15 cellular contexts compared by ENCODE assay signal in genomic region chr16:89445166-89445565, GRCh38. TPM values are rescaled to one million over a fixed set of nuclear protein-coding genes. Genes with fewer than 3 reads are reported as not detected.
A peak's percentile ranks its signal among the peaks of the same experiment; 100 is the strongest.
DNase-seq lines count a peak whose midpoint lies in the region; ATAC-seq and TF ChIP-seq lines count a peak whose summit lies in the region.
"Had no signal": no experiment of that assay in that cellular context is flagged by ENCODE, and none has a peak within 500 bp of the region (broad histone marks: within the 10 kb centered on the region; RNA-seq: fewer than 3 reads in every experiment).

No MANE protein-coding gene starts in this region.

- intact Hi-C loops in activated CD8-positive, alpha-beta T cell treated with anti-CD3 and anti-CD28 coated beads for 36 hours (cut with micrococcal nuclease): no loop called here

- H3K27ac Mint-ChIP-seq in GM23338: 0 out of 2 replicates have a peak overlapping the region, but pooled peaks have one; percentile 20
- H3K27ac Mint-ChIP-seq in activated CD8-positive, alpha-beta T cell treated with anti-CD3 and anti-CD28 coated beads for 36 hours: peak overlapping the region; percentile 61
- peak overlapping the region in 2 of 6 donors; percentile 59 to 66 for H3K27ac Mint-ChIP-seq in naive B cell

- no peak overlapping the region for H3K4me3 Mint-ChIP-seq in GM23338
- H3K4me3 Mint-ChIP-seq in activated CD8-positive, alpha-beta T cell treated with anti-CD3 and anti-CD28 coated beads for 36 hours: no peak overlapping the region
- peak overlapping the region in 6 of 8 donors; percentile 13 to 72 (median 52) for H3K4me3 Mint-ChIP-seq in naive B cell

- no peak overlapping the region for H2AFZ ChIP-seq in GM23338

- POLR2A ChIA-PET in activated CD8-positive, alpha-beta T cell treated with anti-CD3 and anti-CD28 coated beads for 36 hours (lab: Charles Lee): interaction anchor here (1.0 to 3.6 kb wide), 5 partner anchors 10 to 36 kb away, joined by 3 to 15 read pairs (median 4); no protein-coding TSS in a partner anchor

- H3K4me1 Mint-ChIP-seq in GM23338 (peaks cover 73% of the 10 kb centered on the region), naive B cell (peaks cover 66 to 95% (median 87%) of the 10 kb centered on the region in 3 donors)
- H3K4me1 Mint-ChIP-seq in activated CD8-positive, alpha-beta T cell treated with anti-CD3 and anti-CD28 coated beads for 36 hours (ENCODE audit: low read depth): peaks cover 89% of the 10 kb centered on the region

- peaks cover 16% of the 10 kb centered on the region; the same call in 1 of the 2 replicates for H3F3A ChIP-seq in GM23338 (replicated peaks; ENCODE audit: low read depth)

- H4K20me1 ChIP-seq in BLaER1 treated with 17β-estradiol and CSF1 and Interleukin-3, amounts not matched to agents 10 nM and 100 nM: peaks cover 100% of the 10 kb centered on the region in 11 experiments
- peaks cover 86% of the 10 kb centered on the region for H4K20me1 ChIP-seq in GM23338 (replicated peaks; ENCODE audit: insufficient read depth)

- H3K36me3 Mint-ChIP-seq in GM23338 (ENCODE audit: low read depth): peaks cover 3% of the 10 kb centered on the region; the same call in 1 of the 3 replicates
- H3K36me3 Mint-ChIP-seq in activated CD8-positive, alpha-beta T cell treated with anti-CD3 and anti-CD28 coated beads for 36 hours (ENCODE audit: low read depth): peaks cover 13% of the 10 kb centered on the region
- peaks cover 0 to 4% of the 10 kb centered on the region in 2 donors for H3K36me3 Mint-ChIP-seq in naive B cell

- H3K4me1 ChIP-seq in BLaER1 treated with 17β-estradiol and CSF1 and Interleukin-3, amounts not matched to agents 10 nM and 100 nM: peaks cover 97 to 100% (median 100%) of the 10 kb centered on the region in 10 experiments
- peaks cover 73% of the 10 kb centered on the region for H3K4me1 ChIP-seq in GM23338 (ENCODE audit: insufficient read depth)

- H3K79me2 ChIP-seq in GM23338 (replicated peaks; ENCODE audit: insufficient read depth): peaks cover 100% of the 10 kb centered on the region

- ATAC-seq in GM23338: no peak
- ATAC-seq in activated CD8-positive, alpha-beta T cell treated with anti-CD3 and anti-CD28 coated beads for 36 hours: no peak
- ATAC-seq in naive B cell (ENCODE audit: low read depth in 2 of 2): no peak
- ATAC-seq: activated naive CD4-positive, alpha-beta T cell treated with anti-CD3 and anti-CD28 coated beads, Interleukin-2, amount 50 U/mL, for 72 hours had no signal

- H3K4me3 ChIP-seq in BLaER1 treated with 17β-estradiol and CSF1 and Interleukin-3, amounts not matched to agents 10 nM and 100 nM: peak overlapping the region in 1 of 10 experiments; percentile 38; a peak in 1 of 20 replicates
- no peak overlapping the region for H3K4me3 ChIP-seq in GM23338
- H3K4me3 ChIP-seq: left ventricle myocardium inferior, sigmoid colon had no signal

- peak overlapping the region; percentile 76 to 98 (median 90) for H3K4me2 ChIP-seq in BLaER1 treated with 17β-estradiol and CSF1 and Interleukin-3, amounts not matched to agents 10 nM and 100 nM
- H3K4me2 ChIP-seq in GM23338: peak overlapping the region; percentile 57

- H3K27ac ChIP-seq in BLaER1 treated with 17β-estradiol and CSF1 and Interleukin-3, amounts not matched to agents 10 nM and 100 nM: peak overlapping the region in 6 of 11 experiments; percentile 9 to 46 (median 36); a peak in 7 of 22 replicates
- peak overlapping the region; percentile 79 for H3K27ac ChIP-seq in GM23338 (ENCODE audit: low read depth)

- peaks cover 16% of the 10 kb centered on the region for H3K27me3 Mint-ChIP-seq in GM23338 (ENCODE audit: insufficient read depth, low read depth, poor library complexity)
- H3K27me3 Mint-ChIP-seq in activated CD8-positive, alpha-beta T cell treated with anti-CD3 and anti-CD28 coated beads for 36 hours: no peaks in the 10 kb centered on the region
- H3K27me3 Mint-ChIP-seq in naive B cell: peaks cover 0 to 5% (median 0%) of the 10 kb centered on the region in 3 donors

- CTCF ChIA-PET in activated CD8-positive, alpha-beta T cell treated with anti-CD3 and anti-CD28 coated beads for 36 hours (lab: Charles Lee): interaction anchor here (1.4 to 2.0 kb wide), 2 partner anchors 9 to 22 kb away, joined by 5 to 6 read pairs; no protein-coding TSS in a partner anchor

- DNase-seq in GM23338 (ENCODE audit: low spot score): no peak
- DNase-seq in activated CD8-positive, alpha-beta T cell treated with anti-CD3 and anti-CD28 coated beads for 36 hours: no peak
- DNase-seq in naive B cell: no peak
- DNase-seq in NCI-H774 (lab: John Stamatoyannopoulos, UW): no peak
- DNase-seq in NCI-H1436 treated with DMSO at 0.1 percent for 48 hours (lab: John Stamatoyannopoulos, UW): no peak
- DNase-seq in DMS79 (lab: John Stamatoyannopoulos, UW): no peak
- no peak for DNase-seq in NCI-H1105 (lab: John Stamatoyannopoulos, UW)
- DNase-seq: cerebellar nuclear complex; left ventricle myocardium inferior; NCI-H1436; sigmoid colon; stimulated activated naive CD4-positive, alpha-beta T cell treated with Interleukin-2 at 50 U/mL for 16 hours; T-helper 9 cell had no signal

- peak overlapping the region in 7 of 11 experiments; percentile 1 to 65 (median 48); a peak in 13 of 22 replicates for H3K9ac ChIP-seq in BLaER1 treated with 17β-estradiol and CSF1 and Interleukin-3, amounts not matched to agents 10 nM and 100 nM

- TF ChIP-seq CTCF in GM23338 (conservative IDR thresholded peaks at IDR 0.05; ENCODE audit: low read depth in 2 of 2): no peak
- no peak for TF ChIP-seq CTCF in activated CD8-positive, alpha-beta T cell treated with anti-CD3 and anti-CD28 coated beads for 36 hours (IDR thresholded peaks at IDR 0.05)

- H3K9me2 ChIP-seq in GM23338 (ENCODE audit: insufficient read depth): no peaks in the 10 kb centered on the region

- H3K9me3 ChIP-seq in BLaER1 treated with 17β-estradiol and CSF1 and Interleukin-3, amounts not matched to agents 10 nM and 100 nM (replicated peaks in 1 of 11): no peaks in the 10 kb centered on the region
- H3K9me3 ChIP-seq: left ventricle myocardium inferior, sigmoid colon had no signal

- peaks cover 0 to 14% (median 8%) of the 10 kb centered on the region in 11 experiments; a peak in 10 of 22 replicates for H3K36me3 ChIP-seq in BLaER1 treated with 17β-estradiol and CSF1 and Interleukin-3, amounts not matched to agents 10 nM and 100 nM
- H3K36me3 ChIP-seq in GM23338 (ENCODE audit: insufficient read depth): no peaks in the 10 kb centered on the region
- H3K36me3 ChIP-seq: left ventricle myocardium inferior, sigmoid colon had no signal

- H3K9me3 Mint-ChIP-seq in GM23338 (no peaks in the 10 kb centered on the region), naive B cell (peaks cover 0 to 1% (median 0%) of the 10 kb centered on the region in 7 donors)
- H3K9me3 Mint-ChIP-seq in activated CD8-positive, alpha-beta T cell treated with anti-CD3 and anti-CD28 coated beads for 36 hours: no peaks in the 10 kb centered on the region
- H3K9me3 Mint-ChIP-seq: activated naive CD4-positive, alpha-beta T cell treated with anti-CD3 and anti-CD28 coated beads, Interleukin-2, amount 50 U/mL, for 72 hours had no signal

- no peaks in the 10 kb centered on the region for H3K27me3 ChIP-seq in BLaER1 treated with 17β-estradiol and CSF1 and Interleukin-3, amounts not matched to agents 10 nM and 100 nM
- H3K27me3 ChIP-seq in GM23338 (ENCODE audit: insufficient read depth): no peaks in the 10 kb centered on the region
- H3K27me3 ChIP-seq: sigmoid colon had no signal

TF ChIP-seq in GM23338, 12 proteins besides CTCF, POLR2A, EP300 and RAD21 (continues in another document):
- no peak for TF ChIP-seq EZH2phosphoT487 (IDR thresholded peaks at IDR 0.05; ENCODE audit: unreplicated experiment)

RNA-seq across cellular contexts. Expression of gene ANKRD11, which starts 45.2 kb away (rescaled TPM):
- total RNA-seq in GM23338 (2014; rRNA removed; shearing (Covaris generic)): 114 and 159 TPM in 2 replicates
- polyA plus RNA-seq in GM23338 (2016; fragmentation: Nextera tagmentation; extraction: Ambion mirVana): 130 and 140 TPM in 2 replicates
- 100 to 1,000 TPM; 145 to 147 TPM for total RNA-seq in activated CD8-positive, alpha-beta T cell treated with anti-CD3 and anti-CD28 coated beads for 36 hours
- 10 to 100 TPM in 3 of 6 donors, 1 to 10 TPM in 2, under 1 TPM in 1; 0.78 to 24.8 (median 10.1) TPM for polyA plus RNA-seq in naive B cell (ENCODE audit: low read depth in 6 of 6)

Comparison
In these comparisons a context has a peak if more than half of its experiments do, and no peak if none do; other contexts are left out.
1. H3K4me3 Mint-ChIP-seq: peak in naive B cell (6 of 8); none in GM23338 (single experiment) and activated CD8-positive, alpha-beta T cell treated with anti-CD3 and anti-CD28 coated beads for 36 hours (single experiment).